ENCODE assay signal across 9 cellular contexts in the genomic region with DNA sequence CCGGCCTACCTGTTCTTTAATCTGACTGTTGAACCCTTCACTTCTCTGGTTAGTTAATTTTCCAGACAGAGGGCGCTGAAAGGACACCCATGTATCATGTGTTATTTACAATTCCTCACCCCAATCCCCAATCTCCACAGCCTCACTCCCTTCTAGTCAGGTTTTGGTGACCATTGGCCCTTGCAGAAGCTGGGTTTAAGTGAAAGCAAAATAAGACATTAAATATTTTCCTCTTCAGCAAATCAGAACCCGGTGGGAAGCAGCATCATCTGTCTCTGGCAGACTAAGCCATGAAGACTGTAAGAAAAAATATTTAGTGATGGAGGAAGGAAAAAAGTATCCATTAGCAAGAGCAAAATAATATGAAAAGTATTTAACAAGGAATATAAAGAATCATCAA.
A peak's percentile ranks its signal among the peaks of the same experiment; 100 is the strongest.
DNase-seq lines count a peak whose midpoint lies in the region; ATAC-seq lines count a peak whose summit lies in the region.
"Had no signal": no experiment of that assay in that cellular context is flagged by ENCODE, and none has a peak within 500 bp of the region (broad histone marks: within the 10 kb centered on the region; RNA-seq: fewer than 3 reads in every experiment).

No MANE protein-coding gene starts in this region.

- peak; percentile 32 for ATAC-seq in HG02642 (IDR thresholded peaks at IDR 0.05; ENCODE audit: poor library complexity, unreplicated experiment)
- no peak for ATAC-seq in GM21390 (IDR thresholded peaks at IDR 0.05; ENCODE audit: unreplicated experiment)
- no peak for ATAC-seq in GM21576 (IDR thresholded peaks at IDR 0.05; ENCODE audit: unreplicated experiment)
- ATAC-seq: Panc1 had no signal

- DNase-seq in EH (ENCODE audit: low read depth) (peak; percentile 21), medulla oblongata (ENCODE audit: extremely low spot score) (peak; percentile 50), NCI-H526 (lab: John Stamatoyannopoulos, UW) (no peak), nucleus accumbens (lab: John Stamatoyannopoulos, UW) (no peak)
- peak; percentile 26 to 33 for DNase-seq in activated CD4-positive, alpha-beta T cell treated with anti-CD3 and anti-CD28 coated beads, Interleukin-2, amount 50 U/mL, for 4 hours

Comparison
In these comparisons a context has a peak if more than half of its experiments do, and no peak if none do; other contexts are left out.
1. DNase-seq: peak in EH (single experiment), activated CD4-positive, alpha-beta T cell treated with anti-CD3 and anti-CD28 coated beads, Interleukin-2, amount 50 U/mL, for 4 hours (2 of 2) and medulla oblongata (single experiment); none in NCI-H526 (0 of 2) and nucleus accumbens (0 of 56).